18 cellular contexts compared by ENCODE assay signal in genomic region chr7:43511769-43512515, GRCh38.
DNase-seq lines count a peak whose midpoint lies in the region; ATAC-seq, FAIRE-seq and TF ChIP-seq lines count a peak whose summit lies in the region.
"Had no signal": no experiment of that assay in that cellular context is flagged by ENCODE, and none has a peak within 500 bp of the region (broad histone marks: within the 10 kb centered on the region; RNA-seq: fewer than 3 reads in every experiment).

No MANE protein-coding gene starts in this region.

- H3K27me3 Mint-ChIP-seq in stimulated activated naive CD8-positive, alpha-beta T cell treated with anti-CD3 and anti-CD28 coated beads, Interleukin-15, amount 100 ng/mL, for 72 hours = peaks cover 36% of the 10 kb centered on the region

- ATAC-seq in HepG2 (no peak), right lobe of liver (no peak), K562 (peak; percentile 54; the same call in 2 of the 3 replicates), HG02798 (IDR thresholded peaks at IDR 0.05; ENCODE audit: poor library complexity, unreplicated experiment) (no peak), upper lobe of left lung (ENCODE audit: low FRiP score in 2 of 2) (no peak)
- ATAC-seq in stimulated activated naive CD8-positive, alpha-beta T cell treated with anti-CD3 and anti-CD28 coated beads, Interleukin-15, amount 100 ng/mL, for 72 hours = no peak

- H3K9me1 ChIP-seq in K562 (ENCODE audit: control insufficient read depth, insufficient read depth, low read length) = no peaks in the 10 kb centered on the region

- POLR2A ChIA-PET in HepG2 (lab: Yijun Ruan, JAX) = interaction anchor here (0.6 kb wide), 1 partner anchor 71 kb away, joined by 3 read pairs; the partner anchor contains the start of gene STK17A
- POLR2A ChIA-PET in K562 (lab: Yijun Ruan, JAX) = interaction anchor here (0.7 kb wide), 1 partner anchor 635 kb away, joined by 3 read pairs; no protein-coding TSS in a partner anchor

- H3K9me2 ChIP-seq in Loucy (replicated peaks; ENCODE audit: low read depth, low read length) = no peaks in the 10 kb centered on the region

- TF ChIP-seq RAD21 in HepG2 (CRISPR knock-in tag; IDR thresholded peaks at IDR 0.05) = no peak
- TF ChIP-seq RAD21 in K562 (CRISPR knock-in tag; conservative IDR thresholded peaks at IDR 0.05 in 1 of 2, IDR thresholded peaks at IDR 0.05 in 1 of 2) = no peak

- no peak for TF ChIP-seq CTCF in HepG2 (CRISPR knock-in tag; IDR thresholded peaks at IDR 0.05)
- no peak for TF ChIP-seq CTCF in right lobe of liver (IDR thresholded peaks at IDR 0.05)
- no peak for TF ChIP-seq CTCF in Loucy (conservative IDR thresholded peaks at IDR 0.05; ENCODE audit: low read length)
- TF ChIP-seq CTCF in K562 (IDR thresholded peaks at IDR 0.05 in 2 of 3, conservative IDR thresholded peaks at IDR 0.05 in 1 of 3; ENCODE audit: insufficient read depth in 2 of 3, low read depth in 1 of 3, low read length in 3 of 3) = no peak
- TF ChIP-seq CTCF in BE2C (IDR thresholded peaks at IDR 0.05; ENCODE audit: low read depth, low read length) = no peak
- TF ChIP-seq CTCF in upper lobe of left lung (IDR thresholded peaks at IDR 0.05) = no peak

- no peak overlapping the region for H3K27ac Mint-ChIP-seq in stimulated activated naive CD8-positive, alpha-beta T cell treated with anti-CD3 and anti-CD28 coated beads, Interleukin-15, amount 100 ng/mL, for 72 hours
- H3K27ac Mint-ChIP-seq: CD4-positive, alpha-beta T cell; GM23338; H9 had no signal

- H3K27me3 ChIP-seq in HepG2 (ENCODE audit: control insufficient read depth in 1 of 2, insufficient read depth in 2 of 2, low read length in 2 of 2) = no peaks in the 10 kb centered on the region
- no peaks in the 10 kb centered on the region for H3K27me3 ChIP-seq in right lobe of liver
- no peaks in the 10 kb centered on the region for H3K27me3 ChIP-seq in Loucy (ENCODE audit: insufficient read depth, low read length, poor library complexity, severe bottlenecking)
- H3K27me3 ChIP-seq in K562 (ENCODE audit: control insufficient read depth in 2 of 2, insufficient read depth in 2 of 2, low read length in 2 of 2) = peaks cover 30 to 36% of the 10 kb centered on the region in 2 experiments
- H3K27me3 ChIP-seq in BE2C = no peaks in the 10 kb centered on the region; the same call in 1 of the 2 replicates
- H3K27me3 ChIP-seq in upper lobe of left lung = no peaks in the 10 kb centered on the region

- in situ Hi-C loops in HepG2 (cut with HindIII; ENCODE audit: extremely low pct_ligation_motif_present, low pct_unique_long_range_greater_than_20kb) (no loop called here), K562 (cut with MboI) (no loop called here)

- no peak overlapping the region for H3K4me3 Mint-ChIP-seq in stimulated activated naive CD8-positive, alpha-beta T cell treated with anti-CD3 and anti-CD28 coated beads, Interleukin-15, amount 100 ng/mL, for 72 hours
- H3K4me3 Mint-ChIP-seq: CD4-positive, alpha-beta T cell; GM23338; H9 had no signal

- TF ChIP-seq EP300 in HepG2 (IDR thresholded peaks at IDR 0.05; ENCODE audit: low read depth in 2 of 2, low read length in 2 of 2) = no peak
- no peak for TF ChIP-seq EP300 in HepG2 (CRISPR knock-in tag; IDR thresholded peaks at IDR 0.05; ENCODE audit: borderline replicate concordance)
- no peak for TF ChIP-seq EP300 in K562 (IDR thresholded peaks at IDR 0.05; ENCODE audit: low read length)
- TF ChIP-seq EP300 in upper lobe of left lung (IDR thresholded peaks at IDR 0.05) = no peak

- CTCF ChIA-PET in HepG2 (lab: Yijun Ruan, JAX; ENCODE audit: low intra/inter-chr PET ratio, low total read pairs) (interaction anchor here (1.6 kb wide), 1 partner anchor 55 kb away, joined by 11 read pairs; no protein-coding TSS in a partner anchor), K562 (lab: Yijun Ruan, JAX; ENCODE audit: low intra/inter-chr PET ratio) (no interaction called here)

- H3K4me1 ChIP-seq in HepG2 (ENCODE audit: insufficient read depth, low read length) = peaks cover 30% of the 10 kb centered on the region
- H3K4me1 ChIP-seq in right lobe of liver = no peaks in the 10 kb centered on the region
- H3K4me1 ChIP-seq in Loucy (ENCODE audit: insufficient read depth, low read length, poor library complexity, severe bottlenecking) = peaks cover 42% of the 10 kb centered on the region
- peaks cover 4 to 5% of the 10 kb centered on the region in 2 experiments; a peak in 2 of 5 replicates for H3K4me1 ChIP-seq in K562 (replicated peaks in 1 of 2; ENCODE audit: control insufficient read depth in 2 of 2, insufficient read depth in 2 of 2, low read length in 2 of 2)
- H3K4me1 ChIP-seq in BE2C = no peaks in the 10 kb centered on the region
- H3K4me1 ChIP-seq in upper lobe of left lung = peaks cover 0 to 7% (median 0%) of the 10 kb centered on the region in 4 donors

- H3K4me2 ChIP-seq in HepG2 (ENCODE audit: low read depth, low read length) = peak overlapping the region; percentile 56; the same call in 1 of the 2 replicates
- no peak overlapping the region for H3K4me2 ChIP-seq in Loucy (ENCODE audit: low read depth, low read length, poor library complexity, severe bottlenecking)
- H3K4me2 ChIP-seq in K562 (ENCODE audit: insufficient read depth, low read length) = no peak overlapping the region
- H3K4me2 ChIP-seq: GM23338 had no signal

- H3K36me3 ChIP-seq in HepG2 (replicated peaks in 1 of 2; ENCODE audit: control insufficient read depth in 1 of 2, insufficient read depth in 2 of 2, low read length in 2 of 2) (no peaks in the 10 kb centered on the region), right lobe of liver (no peaks in the 10 kb centered on the region), Loucy (ENCODE audit: insufficient read depth, low read length) (no peaks in the 10 kb centered on the region), K562 (ENCODE audit: control insufficient read depth, insufficient read depth, low read length) (no peaks in the 10 kb centered on the region), BE2C (no peaks in the 10 kb centered on the region), upper lobe of left lung (no peaks in the 10 kb centered on the region)

- H3K9me3 Mint-ChIP-seq in stimulated activated naive CD8-positive, alpha-beta T cell treated with anti-CD3 and anti-CD28 coated beads, Interleukin-15, amount 100 ng/mL, for 72 hours = no peaks in the 10 kb centered on the region
- H3K9me3 Mint-ChIP-seq: CD4-positive, alpha-beta T cell; GM23338; H9 had no signal

- H3K4me1 Mint-ChIP-seq in stimulated activated naive CD8-positive, alpha-beta T cell treated with anti-CD3 and anti-CD28 coated beads, Interleukin-15, amount 100 ng/mL, for 72 hours = peaks cover 5% of the 10 kb centered on the region

- no peak overlapping the region for H3K27ac ChIP-seq in HepG2 (ENCODE audit: extremely low read length, insufficient read depth, low read length)
- H3K27ac ChIP-seq in right lobe of liver = no peak overlapping the region
- no peak overlapping the region for H3K27ac ChIP-seq in K562 (ENCODE audit: extremely low read depth, low read depth, low read length)
- H3K27ac ChIP-seq in upper lobe of left lung = no peak overlapping the region
- H3K27ac ChIP-seq: C4-2B had no signal

- H3F3A ChIP-seq in Loucy (ENCODE audit: low read depth) = no peaks in the 10 kb centered on the region; the same call in 1 of the 2 replicates

- 71% methylated on average over 7 of the region's 13 CpGs for WGBS in HepG2 (ENCODE audit: low lambda C conversion rate)
- 69% methylated on average over 10 of the region's 13 CpGs for WGBS in right lobe of liver (ENCODE audit: insufficient coverage, low coverage, low lambda C conversion rate, missing lambda C conversion rate)
- WGBS in K562 (ENCODE audit: insufficient coverage, low coverage, missing lambda C conversion rate) = 0% methylated on average over 13 of the region's 13 CpGs
- 85 to 89% methylated on average over 5 to 13 of the region's 13 CpGs for WGBS in upper lobe of left lung, 2 donors

- H3K79me2 ChIP-seq in HepG2 (ENCODE audit: insufficient read depth, low read length) = no peaks in the 10 kb centered on the region
- no peaks in the 10 kb centered on the region for H3K79me2 ChIP-seq in Loucy (ENCODE audit: insufficient read depth, low read length)
- H3K79me2 ChIP-seq in K562 (ENCODE audit: control insufficient read depth, insufficient read depth, low read length) = no peaks in the 10 kb centered on the region

- intact Hi-C loops in HepG2 (cut with micrococcal nuclease; ENCODE audit: unreplicated experiment) = loop anchor here (1.0 to 5.0 kb wide), 2 partner anchors 56 to 70 kb away; partner anchors contain the start of gene STK17A
- intact Hi-C loops in right lobe of liver (cut with DNase I) = no loop called here
- intact Hi-C loops in K562 (cut with micrococcal nuclease) = no loop called here

- BruUV-seq in HepG2 (replicated peaks; lab: Mats Ljungman, UMichigan) (no TSS peak), K562 (replicated peaks; lab: Mats Ljungman, UMichigan) (no TSS peak)

- TF ChIP-seq POLR2A in HepG2 (IDR thresholded peaks at IDR 0.05; ENCODE audit: insufficient read depth in 1 of 2, low read depth in 2 of 2, low read length in 2 of 2) (no peak), right lobe of liver (IDR thresholded peaks at IDR 0.05) (no peak), K562 (conservative IDR thresholded peaks at IDR 0.05) (no peak), upper lobe of left lung (IDR thresholded peaks at IDR 0.05) (no peak)

- H4K20me1 ChIP-seq in HepG2 (ENCODE audit: insufficient read depth, low read length) (no peaks in the 10 kb centered on the region), Loucy (ENCODE audit: insufficient read depth, low read length, poor library complexity, severe bottlenecking) (no peaks in the 10 kb centered on the region), K562 (replicated peaks; ENCODE audit: control insufficient read depth, insufficient read depth, low read length) (peaks cover 2% of the 10 kb centered on the region; the same call in 1 of the 2 replicates)

- H3K4me3 ChIP-seq in HepG2 (replicated peaks in 1 of 3; ENCODE audit: insufficient read depth in 1 of 3, low read depth in 2 of 3, low read length in 3 of 3) = no peak overlapping the region
- no peak overlapping the region for H3K4me3 ChIP-seq in right lobe of liver
- H3K4me3 ChIP-seq in Loucy (ENCODE audit: low read length, poor library complexity, severe bottlenecking) = no peak overlapping the region
- no peak overlapping the region for H3K4me3 ChIP-seq in K562
- H3K4me3 ChIP-seq in BE2C (ENCODE audit: low read depth, low read length) = no peak overlapping the region
- no peak overlapping the region for H3K4me3 ChIP-seq in upper lobe of left lung
- H3K4me3 ChIP-seq: GM23338 had no signal

- H3K9me3 ChIP-seq in HepG2 (ENCODE audit: low read length) = no peaks in the 10 kb centered on the region
- no peaks in the 10 kb centered on the region for H3K9me3 ChIP-seq in right lobe of liver
- no peaks in the 10 kb centered on the region for H3K9me3 ChIP-seq in Loucy (ENCODE audit: insufficient read depth, low read depth, low read length)
- H3K9me3 ChIP-seq in K562 (replicated peaks; ENCODE audit: control insufficient read depth, insufficient read depth, low read depth, low read length) = no peaks in the 10 kb centered on the region
- no peaks in the 10 kb centered on the region for H3K9me3 ChIP-seq in BE2C
- no peaks in the 10 kb centered on the region for H3K9me3 ChIP-seq in upper lobe of left lung
- H3K9me3 ChIP-seq: Caco-2 had no signal

- H3K9ac ChIP-seq in HepG2 (ENCODE audit: insufficient read depth, low read depth, low read length) (no peak overlapping the region), Loucy (ENCODE audit: low read depth, low read length, poor library complexity, severe bottlenecking) (no peak overlapping the region), K562 (ENCODE audit: insufficient read depth in 1 of 2, low read depth in 2 of 2, low read length in 2 of 2) (no peak overlapping the region)

- FAIRE-seq in HepG2 (lab: Jason Lieb, UNC) (no peak), K562 (lab: Jason Lieb, UNC) (peak; percentile 55)
- FAIRE-seq: D721Med, GM12892, GM18507 had no signal

- no peak overlapping the region for H2AFZ ChIP-seq in HepG2 (ENCODE audit: low read length)
- 0 out of 2 replicates have a peak overlapping the region, but pooled peaks have one; percentile 15 for H2AFZ ChIP-seq in Loucy (ENCODE audit: low read length)
- H2AFZ ChIP-seq in K562 (ENCODE audit: low read depth, low read length) = no peak overlapping the region
- H2AFZ ChIP-seq: GM23338 had no signal

- DNase-seq in HepG2 (ENCODE audit: low spot score) (no peak), right lobe of liver (no peak), K562 (ENCODE audit: extremely low read depth in 1 of 4, low spot score in 3 of 4) (peak in 2 of 4 experiments; percentile 27 to 31), BE2C (no peak), upper lobe of left lung (no peak)
- DNase-seq in stimulated activated naive CD8-positive, alpha-beta T cell treated with anti-CD3 and anti-CD28 coated beads, Interleukin-15, amount 100 ng/mL, for 72 hours = no peak
- DNase-seq: 8988T; CD4-positive, alpha-beta T cell; GDM1 had no signal

Comparison
In these comparisons a context has a peak if more than half of its experiments do, and no peak if none do; other contexts are left out.
1. Of the 241 proteins assayed by ChIP-seq in both HepG2 and K562: peak only in HepG2: none; only in K562: MEF2D; in both: none; in neither: 240.